Comparison of ENCODE assay signal across 8 cellular contexts in the genomic region with DNA sequence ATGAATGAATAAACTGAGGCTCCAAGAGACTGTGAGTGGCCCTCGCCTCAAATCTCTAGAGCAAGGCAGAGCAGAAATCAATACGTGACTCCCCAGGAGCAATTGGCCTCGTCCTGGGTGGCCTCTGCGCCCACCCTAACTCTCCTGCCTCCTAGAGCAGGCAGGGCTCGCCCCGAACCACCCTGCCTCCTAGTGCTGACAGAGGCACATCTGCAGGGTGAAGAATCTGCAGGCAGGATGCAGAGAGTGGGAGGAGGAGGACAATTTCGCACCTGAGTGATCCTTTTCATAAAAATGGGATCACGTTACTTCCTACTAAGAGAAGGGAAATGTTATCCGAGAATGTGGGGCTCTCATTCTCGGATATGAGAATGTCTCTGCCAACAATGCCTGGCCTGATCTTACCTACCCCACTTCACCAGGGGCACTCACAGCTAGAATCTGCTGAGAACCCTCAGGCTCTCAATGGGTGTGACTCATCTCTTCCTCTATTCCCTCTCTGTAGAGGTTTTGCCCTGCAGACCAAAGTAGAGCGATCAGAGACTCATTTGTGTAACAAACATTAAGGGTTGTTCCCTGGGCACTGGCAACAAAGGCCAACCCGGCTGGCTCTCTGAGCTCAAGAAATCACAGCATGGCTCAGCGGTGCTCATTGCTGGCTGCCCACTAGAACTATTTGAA.
A peak's percentile ranks its signal among the peaks of the same experiment; 100 is the strongest.
DNase-seq lines count a peak whose midpoint lies in the region; ATAC-seq and TF ChIP-seq lines count a peak whose summit lies in the region.

No MANE protein-coding gene starts in this region.

- no peaks in the 10 kb centered on the region for H3K79me2 ChIP-seq in HCT116 (ENCODE audit: insufficient read depth, low read length)

- intact Hi-C loops in HCT116 (cut with micrococcal nuclease) = no loop called here

- peak; percentile 47 for DNase-seq in GM10266 (ENCODE audit: extremely low spot score)
- DNase-seq in HCT116 (ENCODE audit: low read depth, low spot score) = no peak
- DNase-seq in M059J (ENCODE audit: low read depth) = peak; percentile 98
- DNase-seq in SIG-M5 (lab: John Stamatoyannopoulos, UW) = peak; percentile 77
- peak; percentile 84 for DNase-seq in astrocyte of the cerebellum (ENCODE audit: low read depth)
- DNase-seq in naive B cell = no peak
- no peak for DNase-seq in superior temporal gyrus (ENCODE audit: extremely low spot score)
- no peak for DNase-seq in HuH-7 (ENCODE audit: low spot score)

- H3K36me3 ChIP-seq in HCT116 (ENCODE audit: control insufficient read depth in 1 of 2, insufficient read depth in 2 of 2, low read length in 2 of 2) = no peaks in the 10 kb centered on the region

- in situ Hi-C loops in astrocyte of the cerebellum (cut with HindIII; ENCODE audit: low sequenced_read_pairs) = no loop called here

- H3K9me2 ChIP-seq in HCT116 (ENCODE audit: insufficient read depth) = no peaks in the 10 kb centered on the region

- peak; percentile 33; the same call in 1 of the 2 replicates for TF ChIP-seq RAD21 in HCT116 (IDR thresholded peaks at IDR 0.05; ENCODE audit: low read depth)

- H3K36me3 Mint-ChIP-seq in naive B cell = no peaks in the 10 kb centered on the region

- no peaks in the 10 kb centered on the region for H3K27me3 Mint-ChIP-seq in naive B cell

- H3K4me3 ChIP-seq in HCT116 (replicated peaks in 1 of 2; ENCODE audit: low read depth in 1 of 2, low read length in 2 of 2) (no peak overlapping the region), astrocyte of the cerebellum (ENCODE audit: low read depth, low read length) (no peak overlapping the region)

- 0 out of 2 replicates have a peak overlapping the region, but pooled peaks have one; percentile 6 for H3K27ac ChIP-seq in HCT116 (ENCODE audit: low read depth, low read length)

- peak overlapping the region in 6 of 8 donors; percentile 12 to 88 (median 43) for H3K4me3 Mint-ChIP-seq in naive B cell

- RAD21 ChIA-PET in HCT116 (lab: Charles Lee; ENCODE audit: low non-redundant PET in 1 of 2, low total read pairs in 2 of 2, uncharacterized antibody in 2 of 2, unreplicated experiment in 2 of 2) = no interaction called here

- H3K9me3 ChIP-seq in HCT116 (ENCODE audit: control insufficient read depth in 1 of 2, insufficient read depth in 1 of 2, low read depth in 1 of 2, low read length in 2 of 2) = no peaks in the 10 kb centered on the region

- TF ChIP-seq POLR2A in HCT116 (IDR thresholded peaks at IDR 0.05; ENCODE audit: borderline replicate concordance, extremely low read depth, insufficient read depth, insufficient read length) = no peak

- BruUV-seq in HCT116 (replicated peaks; lab: Mats Ljungman, UMichigan) = no TSS peak

- peaks cover 0 to 5% (median 0%) of the 10 kb centered on the region in 7 donors for H3K9me3 Mint-ChIP-seq in naive B cell

- H3K9ac ChIP-seq in HCT116 (ENCODE audit: low read length) = no peak overlapping the region

- peaks cover 51 to 58% (median 52%) of the 10 kb centered on the region in 3 donors for H3K4me1 Mint-ChIP-seq in naive B cell

- H3K27me3 ChIP-seq in HCT116 (ENCODE audit: insufficient read depth, low read length) = no peaks in the 10 kb centered on the region

- peaks cover 3 to 20% of the 10 kb centered on the region in 2 experiments; a peak in 2 of 4 replicates for H3K4me1 ChIP-seq in HCT116 (ENCODE audit: control insufficient read depth in 1 of 2, insufficient read depth in 2 of 2, low read length in 2 of 2)

- TF ChIP-seq CTCF in GM10266 (IDR thresholded peaks at IDR 0.05; ENCODE audit: control insufficient read depth, insufficient read depth, low read depth, missing control alignments) (peak; percentile 60), HCT116 (IDR thresholded peaks at IDR 0.05 in 2 of 3, conservative IDR thresholded peaks at IDR 0.05 in 1 of 3; ENCODE audit: borderline replicate concordance in 1 of 3, insufficient read depth in 1 of 3, low read depth in 2 of 3, low read length in 2 of 3) (0 out of 6 replicates have a peak, but pooled peaks of 2 of the 3 experiments have one; percentile 4 to 9), astrocyte of the cerebellum (IDR thresholded peaks at IDR 0.05; ENCODE audit: low read depth, low read length, missing control alignments) (peak; percentile 61)

- H2AFZ ChIP-seq in HCT116 (ENCODE audit: low read depth, low read length, poor library complexity, severe bottlenecking) = no peak overlapping the region

- no peak overlapping the region for H3K4me2 ChIP-seq in HCT116 (ENCODE audit: low read length)

- H4K20me1 ChIP-seq in HCT116 (ENCODE audit: insufficient read depth) = no peaks in the 10 kb centered on the region

- POLR2A ChIA-PET in HCT116 (lab: Charles Lee) = no interaction called here

- CTCF ChIA-PET in HCT116 (lab: Charles Lee) = interaction anchor here (0.8 to 1.1 kb wide), 2 partner anchors 24 to 429 kb away, joined by 3 to 5 read pairs; no protein-coding TSS in a partner anchor

- peak overlapping the region in 4 of 6 donors; percentile 35 to 92 (median 79) for H3K27ac Mint-ChIP-seq in naive B cell

- ATAC-seq in HCT116 (peak; percentile 81), naive B cell (ENCODE audit: low read depth in 2 of 2) (no peak)

TF ChIP-seq in HCT116, 20 proteins besides CTCF, POLR2A, EP300 and RAD21:
- TF ChIP-seq POLR2AphosphoS5 (IDR thresholded peaks at IDR 0.05; ENCODE audit: low read depth, low read length) (no peak), CEBPB (IDR thresholded peaks at IDR 0.05; ENCODE audit: low read depth) (no peak), SIN3A (IDR thresholded peaks at IDR 0.05; ENCODE audit: low read depth) (no peak), JUND (IDR thresholded peaks at IDR 0.05) (no peak)
TF ChIP-seq in HCT116: peak in this region for 0.

Comparison
In these comparisons a context has a peak if more than half of its experiments do, and no peak if none do; other contexts are left out.
1. DNase-seq: peak in GM10266 (single experiment), M059J (single experiment), SIG-M5 (single experiment) and astrocyte of the cerebellum (single experiment); none in HCT116 (single experiment), naive B cell (single experiment), superior temporal gyrus (single experiment) and HuH-7 (single experiment).
2. CTCF ChIP-seq: peak in every context shown above with its lines; median percentile 61 in astrocyte of the cerebellum; 60 in GM10266; 6 in HCT116.